Comparison of ENCODE assay signal across 15 cellular contexts in the genomic region with DNA sequence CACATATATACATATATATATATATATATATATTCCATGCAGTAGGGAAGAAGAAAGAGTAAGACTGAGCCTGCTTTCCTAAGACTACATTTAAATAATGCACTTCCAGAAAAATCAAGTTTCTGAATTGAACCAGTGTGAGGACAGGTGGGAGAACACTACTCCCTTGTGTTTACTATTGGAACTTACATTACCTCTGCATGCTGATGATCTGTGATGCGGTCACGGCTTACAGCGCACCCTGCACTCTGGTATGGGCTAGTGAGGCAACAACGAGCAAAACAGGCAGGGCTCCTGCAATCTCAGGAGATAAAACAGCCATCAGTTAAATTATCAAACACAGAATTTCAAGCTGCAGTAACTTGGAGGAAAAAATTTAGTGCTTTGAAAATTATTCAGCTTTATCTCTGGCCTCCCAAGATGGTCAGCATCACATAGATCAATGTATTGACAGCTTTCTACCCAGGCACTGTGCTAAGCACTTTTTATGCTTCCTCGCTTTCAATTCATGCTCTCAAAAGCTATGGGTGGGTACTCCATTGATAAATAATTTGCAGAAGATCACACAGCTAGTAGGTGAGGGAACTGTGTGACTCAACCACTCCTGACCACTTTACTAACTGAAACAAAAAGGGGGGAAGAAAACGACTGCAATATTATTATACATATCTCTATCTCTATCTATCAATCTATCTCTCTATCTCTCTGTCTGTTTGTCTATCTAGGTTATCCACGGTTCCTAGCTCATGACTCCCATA. TPM values are rescaled to one million over a fixed set of nuclear protein-coding genes. Genes with fewer than 3 reads are reported as not detected.
DNase-seq lines count a peak whose midpoint lies in the region; ATAC-seq and TF ChIP-seq lines count a peak whose summit lies in the region.
"Had no signal": no experiment of that assay in that cellular context is flagged by ENCODE, and none has a peak within 500 bp of the region (broad histone marks: within the 10 kb centered on the region; RNA-seq: fewer than 3 reads in every experiment).

No MANE protein-coding gene starts in this region.

- DNase-seq in AG09309 (ENCODE audit: low read depth) (no peak), HT1080 (ENCODE audit: low read depth) (peak; percentile 29), mammary epithelial cell (peak; percentile 16), kidney epithelial cell (ENCODE audit: low read depth) (no peak), NCI-H774 (lab: John Stamatoyannopoulos, UW) (no peak), gastrocnemius medialis (no peak), inferior parietal cortex (ENCODE audit: extremely low spot score) (no peak)
- DNase-seq in effector memory CD8-positive, alpha-beta T cell, result no peak
- DNase-seq: activated CD4-positive, alpha-beta T cell treated with anti-CD3 and anti-CD28 coated beads for 1 hour; C1 segment of cervical spinal cord; cerebellar nuclear complex; GOT3 had no signal

- CTCF ChIA-PET in mammary epithelial cell (lab: Charles Lee; ENCODE audit: low non-redundant PET), result no interaction called here

- H4K20me1 ChIP-seq in mammary epithelial cell (ENCODE audit: insufficient read depth, low read length), result no peaks in the 10 kb centered on the region

- intact Hi-C loops in mammary epithelial cell (cut with micrococcal nuclease) (loop anchor here (1.0 kb wide), 1 partner anchor 130 kb away; no protein-coding TSS in a partner anchor), gastrocnemius medialis (cut with DNase I; ENCODE audit: low total_unique reads) (no loop called here)

- no peaks in the 10 kb centered on the region for H3K4me1 Mint-ChIP-seq in effector memory CD8-positive, alpha-beta T cell (ENCODE audit: low read depth in 2 of 2)

- H3K79me2 ChIP-seq in mammary epithelial cell (ENCODE audit: insufficient read depth, low read length), result no peaks in the 10 kb centered on the region

- H3K9ac ChIP-seq in mammary epithelial cell (ENCODE audit: insufficient read depth, low read length), result no peak overlapping the region

- H3K4me3 ChIP-seq in AG09309 (ENCODE audit: control insufficient read depth, low read depth, low read length), result no peak overlapping the region
- no peak overlapping the region for H3K4me3 ChIP-seq in mammary epithelial cell (replicated peaks in 1 of 3; ENCODE audit: insufficient read depth in 1 of 3, low read depth in 2 of 3, low read length in 3 of 3)
- no peak overlapping the region for H3K4me3 ChIP-seq in kidney epithelial cell (ENCODE audit: low read depth, low read length)
- no peak overlapping the region for H3K4me3 ChIP-seq in gastrocnemius medialis
- H3K4me3 ChIP-seq: SK-N-MC, tibial nerve had no signal

- TF ChIP-seq CTCF in AG09309 (IDR thresholded peaks at IDR 0.05; ENCODE audit: control insufficient read depth, insufficient read depth, low read depth, low read length, missing control alignments) (peak; percentile 21), mammary epithelial cell (conservative IDR thresholded peaks at IDR 0.05 in 1 of 2, IDR thresholded peaks at IDR 0.05 in 1 of 2; ENCODE audit: extremely low read depth in 1 of 2, insufficient read depth in 1 of 2, low read depth in 1 of 2, low read length in 2 of 2) (peak; percentile 20 to 49), kidney epithelial cell (IDR thresholded peaks at IDR 0.05; ENCODE audit: insufficient read depth, low read length, poor library complexity, severe bottlenecking) (peak; percentile 17), gastrocnemius medialis (IDR thresholded peaks at IDR 0.05 in 4 of 5, conservative IDR thresholded peaks at IDR 0.05 in 1 of 5) (no peak)

- no peaks in the 10 kb centered on the region for H3K9me3 ChIP-seq in mammary epithelial cell (replicated peaks; ENCODE audit: insufficient read depth, low read length)
- H3K9me3 ChIP-seq in gastrocnemius medialis, result no peaks in the 10 kb centered on the region
- H3K9me3 ChIP-seq: tibial nerve had no signal

- H3K4me1 ChIP-seq in mammary epithelial cell (ENCODE audit: insufficient read depth, low read length) (peaks cover 13% of the 10 kb centered on the region), gastrocnemius medialis (no peaks in the 10 kb centered on the region)

- no peaks in the 10 kb centered on the region for H3K36me3 ChIP-seq in mammary epithelial cell (ENCODE audit: insufficient read depth, low read length)
- H3K36me3 ChIP-seq in kidney epithelial cell (ENCODE audit: control insufficient read depth, insufficient read depth, low read length), result no peaks in the 10 kb centered on the region
- H3K36me3 ChIP-seq in gastrocnemius medialis, result no peaks in the 10 kb centered on the region
- H3K36me3 ChIP-seq: tibial nerve had no signal

- no peaks in the 10 kb centered on the region for H3K27me3 ChIP-seq in mammary epithelial cell (ENCODE audit: insufficient read depth, low read length)
- H3K27me3 ChIP-seq in kidney epithelial cell (ENCODE audit: control insufficient read depth, insufficient read depth, low read length), result no peaks in the 10 kb centered on the region
- H3K27me3 ChIP-seq in gastrocnemius medialis, result no peaks in the 10 kb centered on the region
- H3K27me3 ChIP-seq: tibial nerve had no signal

- no peak for ATAC-seq in effector memory CD8-positive, alpha-beta T cell (replicated peaks)
- no peak for ATAC-seq in gastrocnemius medialis

- dilution Hi-C loops in mammary epithelial cell (cut with HindIII; ENCODE audit: low sequenced_read_pairs), result no loop called here

- H3K4me2 ChIP-seq in mammary epithelial cell (ENCODE audit: insufficient read depth, low read depth, low read length), result no peak overlapping the region

- no peak overlapping the region for H3K27ac Mint-ChIP-seq in effector memory CD8-positive, alpha-beta T cell
- H3K27ac Mint-ChIP-seq: activated T-helper 1 cell treated with anti-CD3 and anti-CD28 coated beads, Interleukin-12 subunit alpha, Interleukin-12 subunit beta, Interleukin-2, Interleukin-4 antibody, amounts not matched to agents 30 ng/mL and 10 ng/mL and 1 ng/mL, durations not matched to agents 14 hours and 24 hours and 36 hours had no signal

- no peaks in the 10 kb centered on the region for H3K9me3 Mint-ChIP-seq in effector memory CD8-positive, alpha-beta T cell
- H3K9me3 Mint-ChIP-seq: activated T-helper 1 cell treated with anti-CD3 and anti-CD28 coated beads, Interleukin-12 subunit alpha, Interleukin-12 subunit beta, Interleukin-2, Interleukin-4 antibody, amounts not matched to agents 30 ng/mL and 10 ng/mL and 1 ng/mL, durations not matched to agents 14 hours and 24 hours and 36 hours had no signal

- H3K4me3 Mint-ChIP-seq in effector memory CD8-positive, alpha-beta T cell, result no peak overlapping the region
- H3K4me3 Mint-ChIP-seq: activated T-helper 1 cell treated with anti-CD3 and anti-CD28 coated beads, Interleukin-12 subunit alpha, Interleukin-12 subunit beta, Interleukin-2, Interleukin-4 antibody, amounts not matched to agents 30 ng/mL and 10 ng/mL and 1 ng/mL, durations not matched to agents 14 hours and 24 hours and 36 hours had no signal

- WGBS in mammary epithelial cell (ENCODE audit: low coverage, missing lambda C conversion rate), result 90% methylated on average over 7 of the region's 7 CpGs

- no peak for TF ChIP-seq POLR2A in gastrocnemius medialis (IDR thresholded peaks at IDR 0.05)

- no peak overlapping the region for H3K27ac ChIP-seq in mammary epithelial cell (ENCODE audit: insufficient read depth, low read depth, low read length)
- no peak overlapping the region for H3K27ac ChIP-seq in gastrocnemius medialis
- H3K27ac ChIP-seq: SK-N-MC, tibial nerve had no signal

- H2AFZ ChIP-seq in mammary epithelial cell (ENCODE audit: low read depth, low read length), result no peak overlapping the region

- no peaks in the 10 kb centered on the region for H3K36me3 Mint-ChIP-seq in effector memory CD8-positive, alpha-beta T cell (ENCODE audit: insufficient read depth)

- in situ Hi-C loops in mammary epithelial cell (cut with MboI; ENCODE audit: low sequenced_read_pairs in 2 of 2) (loop anchor here in 1 of 2 donors (5.0 to 10.0 kb wide), 2 partner anchors 129 to 301 kb away; partner anchors contain the start of gene LIPA), gastrocnemius medialis (cut with MboI; ENCODE audit: low sequenced_read_pairs in 4 of 4) (loop anchor here in 2 of 4 donors (10.0 to 25.0 kb wide), 3 partner anchors 301 to 544 kb away; partner anchors contain the start of gene LIPA (in 1 of the 2))

- BruUV-seq in mammary epithelial cell (replicated peaks; lab: Mats Ljungman, UMichigan), result no TSS peak

- peaks cover 31 to 62% of the 10 kb centered on the region in 2 donors for H3K27me3 Mint-ChIP-seq in effector memory CD8-positive, alpha-beta T cell

RNA-seq across cellular contexts. Expression of gene SLC16A12, which starts 20.5 kb away (rescaled TPM):
- 0.20 and 0.26 TPM in 2 replicates for total RNA-seq in HT1080 (2014; rRNA removed; shearing (Covaris generic))
- polyA plus RNA-seq in HT1080 (2015; cell fraction: cytosol; rRNA removed), result 0.63 and 0.97 TPM in 2 replicates
- polyA plus RNA-seq in HT1080 (2015; cell fraction: nucleus; rRNA removed), result 1.6 and 1.9 TPM in 2 replicates
- total RNA-seq in mammary epithelial cell, result under 1 TPM; under 0.01 to 0.07 TPM
- polyA plus RNA-seq in mammary epithelial cell, result 0.07 TPM
- polyA minus RNA-seq in mammary epithelial cell, result not detected
- total RNA-seq in kidney epithelial cell, result 0.75 and 0.96 TPM in 2 replicates
- total RNA-seq in gastrocnemius medialis, result 1 to 10 TPM in 3 of 4 donors, under 1 TPM in 1; 0.97 to 3.1 (median 1.4) TPM
- total RNA-seq: activated T-helper 1 cell treated with anti-CD3 and anti-CD28 coated beads, Interleukin-12 subunit alpha, Interleukin-12 subunit beta, Interleukin-2, Interleukin-4 antibody, amounts not matched to agents 30 ng/mL and 10 ng/mL and 1 ng/mL, durations not matched to agents 14 hours and 24 hours and 36 hours had no signal

Comparison
In these comparisons a context has a peak if more than half of its experiments do, and no peak if none do; other contexts are left out.
1. DNase-seq: peak in HT1080 (single experiment) and mammary epithelial cell (single experiment); none in AG09309 (single experiment), kidney epithelial cell (single experiment), NCI-H774 (single experiment), effector memory CD8-positive, alpha-beta T cell (0 of 3), gastrocnemius medialis (0 of 2) and inferior parietal cortex (single experiment).
2. CTCF ChIP-seq: peak in AG09309 (single experiment), mammary epithelial cell (2 of 2) and kidney epithelial cell (single experiment); none in gastrocnemius medialis (0 of 5).